In genomic region chr1:110893908-110894490, GRCh38 we compare ENCODE assay signal across 1 cellular context.
TF ChIP-seq lines count a peak whose summit lies in the region.

No MANE protein-coding gene starts in this region.

TF ChIP-seq in K562, 482 proteins besides CTCF, POLR2A, EP300 and RAD21 (continued from another document):
- TF ChIP-seq, protein P1, sequence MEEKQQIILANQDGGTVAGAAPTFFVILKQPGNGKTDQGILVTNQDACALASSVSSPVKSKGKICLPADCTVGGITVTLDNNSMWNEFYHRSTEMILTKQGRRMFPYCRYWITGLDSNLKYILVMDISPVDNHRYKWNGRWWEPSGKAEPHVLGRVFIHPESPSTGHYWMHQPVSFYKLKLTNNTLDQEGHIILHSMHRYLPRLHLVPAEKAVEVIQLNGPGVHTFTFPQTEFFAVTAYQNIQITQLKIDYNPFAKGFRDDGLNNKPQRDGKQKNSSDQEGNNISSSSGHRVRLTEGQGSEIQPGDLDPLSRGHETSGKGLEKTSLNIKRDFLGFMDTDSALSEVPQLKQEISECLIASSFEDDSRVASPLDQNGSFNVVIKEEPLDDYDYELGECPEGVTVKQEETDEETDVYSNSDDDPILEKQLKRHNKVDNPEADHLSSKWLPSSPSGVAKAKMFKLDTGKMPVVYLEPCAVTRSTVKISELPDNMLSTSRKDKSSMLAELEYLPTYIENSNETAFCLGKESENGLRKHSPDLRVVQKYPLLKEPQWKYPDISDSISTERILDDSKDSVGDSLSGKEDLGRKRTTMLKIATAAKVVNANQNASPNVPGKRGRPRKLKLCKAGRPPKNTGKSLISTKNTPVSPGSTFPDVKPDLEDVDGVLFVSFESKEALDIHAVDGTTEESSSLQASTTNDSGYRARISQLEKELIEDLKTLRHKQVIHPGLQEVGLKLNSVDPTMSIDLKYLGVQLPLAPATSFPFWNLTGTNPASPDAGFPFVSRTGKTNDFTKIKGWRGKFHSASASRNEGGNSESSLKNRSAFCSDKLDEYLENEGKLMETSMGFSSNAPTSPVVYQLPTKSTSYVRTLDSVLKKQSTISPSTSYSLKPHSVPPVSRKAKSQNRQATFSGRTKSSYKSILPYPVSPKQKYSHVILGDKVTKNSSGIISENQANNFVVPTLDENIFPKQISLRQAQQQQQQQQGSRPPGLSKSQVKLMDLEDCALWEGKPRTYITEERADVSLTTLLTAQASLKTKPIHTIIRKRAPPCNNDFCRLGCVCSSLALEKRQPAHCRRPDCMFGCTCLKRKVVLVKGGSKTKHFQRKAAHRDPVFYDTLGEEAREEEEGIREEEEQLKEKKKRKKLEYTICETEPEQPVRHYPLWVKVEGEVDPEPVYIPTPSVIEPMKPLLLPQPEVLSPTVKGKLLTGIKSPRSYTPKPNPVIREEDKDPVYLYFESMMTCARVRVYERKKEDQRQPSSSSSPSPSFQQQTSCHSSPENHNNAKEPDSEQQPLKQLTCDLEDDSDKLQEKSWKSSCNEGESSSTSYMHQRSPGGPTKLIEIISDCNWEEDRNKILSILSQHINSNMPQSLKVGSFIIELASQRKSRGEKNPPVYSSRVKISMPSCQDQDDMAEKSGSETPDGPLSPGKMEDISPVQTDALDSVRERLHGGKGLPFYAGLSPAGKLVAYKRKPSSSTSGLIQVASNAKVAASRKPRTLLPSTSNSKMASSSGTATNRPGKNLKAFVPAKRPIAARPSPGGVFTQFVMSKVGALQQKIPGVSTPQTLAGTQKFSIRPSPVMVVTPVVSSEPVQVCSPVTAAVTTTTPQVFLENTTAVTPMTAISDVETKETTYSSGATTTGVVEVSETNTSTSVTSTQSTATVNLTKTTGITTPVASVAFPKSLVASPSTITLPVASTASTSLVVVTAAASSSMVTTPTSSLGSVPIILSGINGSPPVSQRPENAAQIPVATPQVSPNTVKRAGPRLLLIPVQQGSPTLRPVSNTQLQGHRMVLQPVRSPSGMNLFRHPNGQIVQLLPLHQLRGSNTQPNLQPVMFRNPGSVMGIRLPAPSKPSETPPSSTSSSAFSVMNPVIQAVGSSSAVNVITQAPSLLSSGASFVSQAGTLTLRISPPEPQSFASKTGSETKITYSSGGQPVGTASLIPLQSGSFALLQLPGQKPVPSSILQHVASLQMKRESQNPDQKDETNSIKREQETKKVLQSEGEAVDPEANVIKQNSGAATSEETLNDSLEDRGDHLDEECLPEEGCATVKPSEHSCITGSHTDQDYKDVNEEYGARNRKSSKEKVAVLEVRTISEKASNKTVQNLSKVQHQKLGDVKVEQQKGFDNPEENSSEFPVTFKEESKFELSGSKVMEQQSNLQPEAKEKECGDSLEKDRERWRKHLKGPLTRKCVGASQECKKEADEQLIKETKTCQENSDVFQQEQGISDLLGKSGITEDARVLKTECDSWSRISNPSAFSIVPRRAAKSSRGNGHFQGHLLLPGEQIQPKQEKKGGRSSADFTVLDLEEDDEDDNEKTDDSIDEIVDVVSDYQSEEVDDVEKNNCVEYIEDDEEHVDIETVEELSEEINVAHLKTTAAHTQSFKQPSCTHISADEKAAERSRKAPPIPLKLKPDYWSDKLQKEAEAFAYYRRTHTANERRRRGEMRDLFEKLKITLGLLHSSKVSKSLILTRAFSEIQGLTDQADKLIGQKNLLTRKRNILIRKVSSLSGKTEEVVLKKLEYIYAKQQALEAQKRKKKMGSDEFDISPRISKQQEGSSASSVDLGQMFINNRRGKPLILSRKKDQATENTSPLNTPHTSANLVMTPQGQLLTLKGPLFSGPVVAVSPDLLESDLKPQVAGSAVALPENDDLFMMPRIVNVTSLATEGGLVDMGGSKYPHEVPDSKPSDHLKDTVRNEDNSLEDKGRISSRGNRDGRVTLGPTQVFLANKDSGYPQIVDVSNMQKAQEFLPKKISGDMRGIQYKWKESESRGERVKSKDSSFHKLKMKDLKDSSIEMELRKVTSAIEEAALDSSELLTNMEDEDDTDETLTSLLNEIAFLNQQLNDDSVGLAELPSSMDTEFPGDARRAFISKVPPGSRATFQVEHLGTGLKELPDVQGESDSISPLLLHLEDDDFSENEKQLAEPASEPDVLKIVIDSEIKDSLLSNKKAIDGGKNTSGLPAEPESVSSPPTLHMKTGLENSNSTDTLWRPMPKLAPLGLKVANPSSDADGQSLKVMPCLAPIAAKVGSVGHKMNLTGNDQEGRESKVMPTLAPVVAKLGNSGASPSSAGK (IDR thresholded peaks at IDR 0.05): no peak
- no peak for TF ChIP-seq HNRNPUL1 (IDR thresholded peaks at IDR 0.05; ENCODE audit: low read length)
TF ChIP-seq in K562: peak in this region for 1.
